ENCODE assay signal across 27 cellular contexts in genomic region chr15:81666828-81667227, GRCh38.
"Had no signal": no experiment of that assay in that cellular context is flagged by ENCODE, and none has a peak within 500 bp of the region (broad histone marks: within the 10 kb centered on the region; RNA-seq: fewer than 3 reads in every experiment).

No MANE protein-coding gene starts in this region.

- H3K27me3 Mint-ChIP-seq: activated T-helper 17 cell treated with anti-CD3 and anti-CD28 coated beads, Interleukin-2, amount 50 U/mL, for 72 hours; central memory CD8-positive, alpha-beta T cell; natural killer cell treated with Interleukin-12 subunit alpha and Interleukin-12 subunit beta and Interleukin-15 and Interleukin-18, amount 100 ng/mL, for 72 hours had no signal

- H3K4me1 ChIP-seq: colonic mucosa, left ventricle myocardium inferior, pancreas, psoas muscle, right atrium auricular region, thyroid gland, upper lobe of right lung had no signal

- H3K36me3 Mint-ChIP-seq: activated naive CD4-positive, alpha-beta T cell treated with anti-CD3 and anti-CD28 coated beads, Interleukin-2, amount 50 U/mL, for 72 hours; immature natural killer cell; natural killer cell treated with Interleukin-12 subunit alpha and Interleukin-12 subunit beta and Interleukin-15 and Interleukin-18, amount 100 ng/mL, for 72 hours had no signal

- H2AFZ ChIP-seq: hepatocyte had no signal

- H3K27ac ChIP-seq: brain microvascular endothelial cell, colonic mucosa, dorsolateral prefrontal cortex, hepatocyte, left ventricle myocardium inferior, pancreas, psoas muscle, right atrium auricular region, thyroid gland, upper lobe of right lung had no signal

- H3K79me2 ChIP-seq: hepatocyte had no signal

- ATAC-seq: activated naive CD4-positive, alpha-beta T cell treated with anti-CD3 and anti-CD28 coated beads, Interleukin-2, amount 50 U/mL, for 72 hours; activated T-helper 17 cell treated with anti-CD3 and anti-CD28 coated beads, Interleukin-2, amount 50 U/mL, for 72 hours; effector memory CD8-positive, alpha-beta T cell; esophagus mucosa; natural killer cell treated with Interleukin-12 subunit alpha and Interleukin-12 subunit beta and Interleukin-15 and Interleukin-18, amount 100 ng/mL, for 72 hours; pancreas; psoas muscle; stimulated activated naive CD8-positive, alpha-beta T cell treated with anti-CD3 and anti-CD28 coated beads, Interleukin-15, Interleukin-2, amounts not matched to agents 100 U/mL and 50 U/mL, for 24 hours; upper lobe of right lung; WTC11 had no signal

- H3K27me3 ChIP-seq: brain microvascular endothelial cell, colonic mucosa, hepatocyte, pancreas, right atrium auricular region, thyroid gland, upper lobe of right lung had no signal

- H3K36me3 ChIP-seq: brain microvascular endothelial cell, colonic mucosa, left ventricle myocardium inferior, pancreas, right atrium auricular region, thyroid gland, upper lobe of right lung had no signal

- DNase-seq: activated CD4-positive, alpha-beta T cell treated with anti-CD3 and anti-CD28 coated beads, Interleukin-2, amount 50 U/mL, for 4 hours; activated CD8-positive, alpha-beta memory T cell treated with anti-CD3 and anti-CD28 coated beads for 24 hours; activated CD8-positive, alpha-beta memory T cell treated with anti-CD3 and anti-CD28 coated beads, Interleukin-2, amount 50 U/mL, for 4 hours; activated T-cell treated with anti-CD3 and anti-CD28 coated beads, Interleukin-2, amount 50 U/mL, for 24 hours; aorta; brain microvascular endothelial cell; colonic mucosa; dorsolateral prefrontal cortex; effector memory CD8-positive, alpha-beta T cell; foreskin melanocyte; immature natural killer cell; kidney glomerular epithelial cell; left ventricle myocardium inferior; pancreas; psoas muscle; stimulated activated CD4-positive, alpha-beta T cell treated with anti-CD3 and anti-CD28 coated beads, Interleukin-4, amount 100 ng/mL, for 24 hours; stimulated activated naive CD8-positive, alpha-beta T cell treated with anti-CD3 and anti-CD28 coated beads, Interleukin-15, Interleukin-2, amounts not matched to agents 100 U/mL and 50 U/mL, for 24 hours; thyroid gland; upper lobe of right lung had no signal

- H3K4me3 ChIP-seq: colonic mucosa, dorsolateral prefrontal cortex, hepatocyte, left ventricle myocardium inferior, pancreas, psoas muscle, right atrium auricular region, thyroid gland, upper lobe of right lung had no signal

- H3K4me1 Mint-ChIP-seq: activated T-helper 17 cell treated with anti-CD3 and anti-CD28 coated beads, Interleukin-2, amount 50 U/mL, for 72 hours; central memory CD8-positive, alpha-beta T cell; immature natural killer cell; WTC11 had no signal

- H3K4me2 ChIP-seq: hepatocyte had no signal

- H3K9me3 Mint-ChIP-seq: activated naive CD4-positive, alpha-beta T cell treated with anti-CD3 and anti-CD28 coated beads, Interleukin-2, amount 50 U/mL, for 72 hours; activated T-cell treated with anti-CD3 and anti-CD28 coated beads, Interleukin-2, amount 50 U/mL, for 24 hours; activated T-helper 17 cell treated with anti-CD3 and anti-CD28 coated beads, Interleukin-2, amount 50 U/mL, for 72 hours; central memory CD8-positive, alpha-beta T cell; natural killer cell treated with Interleukin-12 subunit alpha and Interleukin-12 subunit beta and Interleukin-15 and Interleukin-18, amount 100 ng/mL, for 72 hours had no signal

- H3K9me3 ChIP-seq: colonic mucosa, left ventricle myocardium inferior, pancreas, psoas muscle, right atrium auricular region, thyroid gland, upper lobe of right lung had no signal

- H3K4me3 Mint-ChIP-seq: activated T-cell treated with anti-CD3 and anti-CD28 coated beads, Interleukin-2, amount 50 U/mL, for 24 hours; activated T-helper 17 cell treated with anti-CD3 and anti-CD28 coated beads, Interleukin-2, amount 50 U/mL, for 72 hours; central memory CD8-positive, alpha-beta T cell; effector memory CD8-positive, alpha-beta T cell; immature natural killer cell; natural killer cell treated with Interleukin-12 subunit alpha and Interleukin-12 subunit beta and Interleukin-15 and Interleukin-18, amount 100 ng/mL, for 72 hours; WTC11 had no signal

- H3K27ac Mint-ChIP-seq: activated naive CD4-positive, alpha-beta T cell treated with anti-CD3 and anti-CD28 coated beads, Interleukin-2, amount 50 U/mL, for 72 hours; activated T-cell treated with anti-CD3 and anti-CD28 coated beads, Interleukin-2, amount 50 U/mL, for 24 hours; activated T-helper 17 cell treated with anti-CD3 and anti-CD28 coated beads, Interleukin-2, amount 50 U/mL, for 72 hours; effector memory CD8-positive, alpha-beta T cell; immature natural killer cell; natural killer cell treated with Interleukin-12 subunit alpha and Interleukin-12 subunit beta and Interleukin-15 and Interleukin-18, amount 100 ng/mL, for 72 hours; WTC11 had no signal
